25 cellular contexts compared by ENCODE assay signal in genomic region chr17:12866244-12866643, GRCh38.
"Had no signal": no experiment of that assay in that cellular context is flagged by ENCODE, and none has a peak within 500 bp of the region (broad histone marks: within the 10 kb centered on the region; RNA-seq: fewer than 3 reads in every experiment).

No MANE protein-coding gene starts in this region.

- DNase-seq: activated CD4-positive, alpha-beta memory T cell treated with anti-CD3 and anti-CD28 coated beads, Interleukin-2, amount 10 ng/mL, durations not matched to agents 7 days and 5 days; activated CD4-positive, alpha-beta T cell treated with anti-CD3 and anti-CD28 coated beads for 4 hours; activated CD8-positive, alpha-beta memory T cell treated with anti-CD3 and anti-CD28 coated beads, Interleukin-2, amount 50 U/mL, for 48 hours; activated gamma-delta T cell treated with Interleukin-2 at 50 U/mL for 16 hours; activated naive CD4-positive, alpha-beta T cell treated with anti-CD3 and anti-CD28 coated beads, Interleukin-2, amount 50 U/mL, for 16 hours; activated naive CD8-positive, alpha-beta T cell treated with anti-CD3 and anti-CD28 coated beads, Interleukin-2, amount 50 U/mL, for 24 hours; activated T-cell treated with anti-CD3 and anti-CD28 coated beads, Interleukin-2, amount 50 U/mL, for 24 hours; amygdala; central memory CD4-positive, alpha-beta T cell; left cardiac atrium; mammary epithelial cell; naive B cell; ovary; right lobe of liver; stimulated activated CD4-positive, alpha-beta T cell treated with anti-CD3 and anti-CD28 coated beads, Interleukin-2, amount 100 ng/mL, for 48 hours had no signal

- ATAC-seq: activated naive CD8-positive, alpha-beta T cell treated with anti-CD3 and anti-CD28 coated beads, Interleukin-2, amount 50 U/mL, for 24 hours; activated T-helper 17 cell treated with anti-CD3 and anti-CD28 coated beads, Interleukin-2, amount 50 U/mL, for 72 hours; gastroesophageal sphincter; left cardiac atrium; right lobe of liver had no signal

- H3K27ac ChIP-seq: breast epithelium, gastroesophageal sphincter, hepatocyte, ovary, right lobe of liver, thoracic aorta, vagina, VCaP had no signal

- H3K27me3 ChIP-seq: breast epithelium, gastroesophageal sphincter, hepatocyte, ovary, right lobe of liver, vagina had no signal

- H3K9me3 Mint-ChIP-seq: activated T-cell treated with anti-CD3 and anti-CD28 coated beads, Interleukin-2, amount 50 U/mL, for 24 hours; activated T-helper 17 cell treated with anti-CD3 and anti-CD28 coated beads, Interleukin-2, amount 50 U/mL, for 72 hours had no signal

- H3K36me3 ChIP-seq: breast epithelium, gastroesophageal sphincter, ovary, right lobe of liver, thoracic aorta, vagina had no signal

- H3K4me3 ChIP-seq: breast epithelium, gastroesophageal sphincter, hepatocyte, ovary, right lobe of liver, thoracic aorta, vagina had no signal

- H3K4me1 Mint-ChIP-seq: activated CD4-positive, alpha-beta memory T cell treated with anti-CD3 and anti-CD28 coated beads, Interleukin-2, amount 10 ng/mL, durations not matched to agents 7 days and 5 days; activated naive CD8-positive, alpha-beta T cell treated with anti-CD3 and anti-CD28 coated beads, Interleukin-2, amount 50 U/mL, for 24 hours; activated T-helper 17 cell treated with anti-CD3 and anti-CD28 coated beads, Interleukin-2, amount 50 U/mL, for 72 hours; naive B cell had no signal

- H3K27me3 Mint-ChIP-seq: activated CD4-positive, alpha-beta memory T cell treated with anti-CD3 and anti-CD28 coated beads, Interleukin-2, amount 10 ng/mL, durations not matched to agents 7 days and 5 days; activated naive CD8-positive, alpha-beta T cell treated with anti-CD3 and anti-CD28 coated beads, Interleukin-2, amount 50 U/mL, for 24 hours; activated T-cell treated with anti-CD3 and anti-CD28 coated beads, Interleukin-2, amount 50 U/mL, for 24 hours; progenitor cell of endocrine pancreas; stimulated activated naive CD8-positive, alpha-beta T cell treated with anti-CD3 and anti-CD28 coated beads, Interleukin-15, Interleukin-2, amounts not matched to agents 100 ng/mL and 50 ng/mL, for 24 hours; type B pancreatic cell had no signal

- H3K4me3 Mint-ChIP-seq: activated CD4-positive, alpha-beta memory T cell treated with anti-CD3 and anti-CD28 coated beads, Interleukin-2, amount 10 ng/mL, durations not matched to agents 7 days and 5 days; activated naive CD8-positive, alpha-beta T cell treated with anti-CD3 and anti-CD28 coated beads, Interleukin-2, amount 50 U/mL, for 24 hours; activated T-cell treated with anti-CD3 and anti-CD28 coated beads, Interleukin-2, amount 50 U/mL, for 24 hours; activated T-helper 17 cell treated with anti-CD3 and anti-CD28 coated beads, Interleukin-2, amount 50 U/mL, for 72 hours; naive B cell; stimulated activated naive CD8-positive, alpha-beta T cell treated with anti-CD3 and anti-CD28 coated beads, Interleukin-15, Interleukin-2, amounts not matched to agents 100 ng/mL and 50 ng/mL, for 24 hours; type B pancreatic cell had no signal

- H3K27ac Mint-ChIP-seq: activated CD4-positive, alpha-beta memory T cell treated with anti-CD3 and anti-CD28 coated beads, Interleukin-2, amount 10 ng/mL, durations not matched to agents 7 days and 5 days; activated naive CD8-positive, alpha-beta T cell treated with anti-CD3 and anti-CD28 coated beads, Interleukin-2, amount 50 U/mL, for 24 hours; activated T-cell treated with anti-CD3 and anti-CD28 coated beads, Interleukin-2, amount 50 U/mL, for 24 hours; activated T-helper 17 cell treated with anti-CD3 and anti-CD28 coated beads, Interleukin-2, amount 50 U/mL, for 72 hours; naive B cell; progenitor cell of endocrine pancreas; stimulated activated naive CD8-positive, alpha-beta T cell treated with anti-CD3 and anti-CD28 coated beads, Interleukin-15, Interleukin-2, amounts not matched to agents 100 ng/mL and 50 ng/mL, for 24 hours; type B pancreatic cell had no signal

- H3K36me3 Mint-ChIP-seq: naive B cell, type B pancreatic cell had no signal
